In the genomic region with DNA sequence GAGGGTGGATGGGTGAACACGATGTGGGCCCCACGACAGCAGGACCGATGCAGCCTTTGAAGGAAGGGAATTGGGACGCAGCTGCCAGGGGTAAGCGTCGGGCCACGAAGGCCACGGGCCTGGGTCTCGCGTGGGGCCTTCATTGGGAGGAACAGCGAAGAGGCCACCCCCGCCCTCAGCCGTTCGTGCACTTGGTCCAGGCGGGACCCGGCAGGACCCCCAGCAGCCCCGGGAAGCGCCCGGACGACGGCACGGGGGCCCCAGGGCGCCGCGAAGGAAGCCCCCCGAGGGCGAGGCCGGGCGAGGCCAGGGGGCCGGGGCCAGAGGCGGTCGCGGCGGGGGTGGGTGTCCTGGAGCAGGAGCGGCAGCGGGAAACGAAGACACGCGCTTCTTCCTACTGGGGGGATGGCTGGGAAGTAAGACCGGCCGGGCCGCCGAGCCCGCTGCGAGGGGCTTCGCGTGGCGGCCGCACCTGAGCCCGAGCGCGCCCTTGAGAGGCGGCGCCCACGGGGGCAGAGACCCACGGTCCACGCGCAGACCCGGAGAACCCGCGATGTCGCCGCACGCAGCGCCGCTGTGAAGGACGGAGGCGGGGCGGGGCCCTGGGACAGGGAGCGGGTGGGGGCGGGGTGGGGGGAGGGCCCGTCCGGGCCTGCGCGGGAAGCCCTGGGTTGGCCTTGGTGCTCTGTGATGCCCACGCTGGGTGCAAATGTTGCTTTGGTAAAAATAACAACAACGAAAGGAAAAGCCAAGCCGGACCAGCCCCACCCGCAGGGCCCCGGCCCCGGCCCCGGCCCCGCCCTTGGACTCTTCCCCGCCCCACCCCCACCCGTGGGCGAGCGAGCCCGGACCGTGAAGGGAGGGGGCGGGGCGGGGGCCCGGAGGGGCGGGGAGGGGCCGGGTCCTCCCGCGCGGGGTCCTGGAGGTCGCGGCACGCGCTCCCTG, we compare ENCODE assay signal across 11 cellular contexts. TPM values are rescaled to one million over a fixed set of nuclear protein-coding genes. Genes with fewer than 3 reads are reported as not detected.
A peak's percentile ranks its signal among the peaks of the same experiment; 100 is the strongest.
DNase-seq lines count a peak whose midpoint lies in the region; ATAC-seq, FAIRE-seq and TF ChIP-seq lines count a peak whose summit lies in the region.
"Had no signal": no experiment of that assay in that cellular context is flagged by ENCODE, and none has a peak within 500 bp of the region (broad histone marks: within the 10 kb centered on the region; RNA-seq: fewer than 3 reads in every experiment).

No MANE protein-coding gene starts in this region.

- ATAC-seq in right cardiac atrium = peak; percentile 27 to 36
- ATAC-seq in stimulated activated memory B cell treated with anti-CD40 and anti-IgM and Interleukin-4, amounts not matched to agents 10 μg/mL and 1 μg/mL and 100 μg/mL, for 72 hours = peak; percentile 42
- no peak for ATAC-seq in HG03097 (IDR thresholded peaks at IDR 0.05; ENCODE audit: low FRiP score, unreplicated experiment)

- peak; percentile 43 for DNase-seq in DMS 273 (lab: John Stamatoyannopoulos, UW; ENCODE audit: unreplicated experiment)
- no peak for DNase-seq in DMS 273 treated with DMSO at 0.1 percent for 48 hours (lab: John Stamatoyannopoulos, UW)
- DNase-seq in ascending aorta (ENCODE audit: low spot score in 2 of 2) = peak in 1 of 2 donors; percentile 79
- peak; percentile 34 to 80 (median 75) for DNase-seq in right cardiac atrium
- DNase-seq in urothelium cell line (ENCODE audit: low spot score) = no peak
- DNase-seq in NCI-H446 (lab: John Stamatoyannopoulos, UW) = no peak
- DNase-seq: central memory CD4-positive, alpha-beta T cell; NCI-H82 had no signal

- H3K27me3 ChIP-seq in ascending aorta (no peaks in the 10 kb centered on the region), right cardiac atrium (ENCODE audit: control insufficient read depth, insufficient read depth) (no peaks in the 10 kb centered on the region)

- peaks cover 8% of the 10 kb centered on the region for H3K9me3 Mint-ChIP-seq in stimulated activated memory B cell treated with anti-CD40 and anti-IgM and Interleukin-4, amounts not matched to agents 10 μg/mL and 1 μg/mL and 100 μg/mL, for 72 hours

- intact Hi-C loops in ascending aorta (cut with DNase I) (loop anchor here (2.0 to 5.0 kb wide), 3 partner anchors 32 to 56 kb away; no protein-coding TSS in a partner anchor), right cardiac atrium (cut with DNase I) (loop anchor here in 2 of 4 donors (10.0 kb wide), 2 partner anchors 54 to 64 kb away; no protein-coding TSS in a partner anchor)

- H3K36me3 Mint-ChIP-seq in stimulated activated memory B cell treated with anti-CD40 and anti-IgM and Interleukin-4, amounts not matched to agents 10 μg/mL and 1 μg/mL and 100 μg/mL, for 72 hours = peaks cover 12% of the 10 kb centered on the region

- H3K4me1 Mint-ChIP-seq in stimulated activated memory B cell treated with anti-CD40 and anti-IgM and Interleukin-4, amounts not matched to agents 10 μg/mL and 1 μg/mL and 100 μg/mL, for 72 hours = peaks cover 22% of the 10 kb centered on the region

- 15% methylated on average over 99 of the region's 101 CpGs for WGBS in right cardiac atrium

- no peak for FAIRE-seq in urothelium cell line (lab: Jason Lieb, UNC)

- no peaks in the 10 kb centered on the region for H3K36me3 ChIP-seq in ascending aorta

- peaks cover 0 to 5% of the 10 kb centered on the region in 2 donors for H3K9me3 ChIP-seq in ascending aorta
- no peaks in the 10 kb centered on the region for H3K9me3 ChIP-seq in right cardiac atrium (ENCODE audit: control insufficient read depth, low read length)

- peak overlapping the region; percentile 93 to 95 for H3K27ac ChIP-seq in ascending aorta
- H3K27ac ChIP-seq in right cardiac atrium (ENCODE audit: low read length) = peak overlapping the region; percentile 30
- H3K27ac ChIP-seq: 22Rv1 had no signal

- peak overlapping the region; percentile 67 for H3K27ac Mint-ChIP-seq in stimulated activated memory B cell treated with anti-CD40 and anti-IgM and Interleukin-4, amounts not matched to agents 10 μg/mL and 1 μg/mL and 100 μg/mL, for 72 hours

- peak overlapping the region; percentile 78 for H3K4me3 Mint-ChIP-seq in stimulated activated memory B cell treated with anti-CD40 and anti-IgM and Interleukin-4, amounts not matched to agents 10 μg/mL and 1 μg/mL and 100 μg/mL, for 72 hours

- no peak for TF ChIP-seq CTCF in ascending aorta (IDR thresholded peaks at IDR 0.05)

- H3K4me1 ChIP-seq in ascending aorta (peaks cover 8 to 38% of the 10 kb centered on the region in 2 donors), right cardiac atrium (ENCODE audit: control insufficient read depth, insufficient read depth, low read length) (no peaks in the 10 kb centered on the region)

- peak overlapping the region; percentile 44 to 63 for H3K4me3 ChIP-seq in ascending aorta
- H3K4me3 ChIP-seq in right cardiac atrium (ENCODE audit: low read length) = peak overlapping the region; percentile 58

- H3K27me3 Mint-ChIP-seq in stimulated activated memory B cell treated with anti-CD40 and anti-IgM and Interleukin-4, amounts not matched to agents 10 μg/mL and 1 μg/mL and 100 μg/mL, for 72 hours = peaks cover 68% of the 10 kb centered on the region

RNA-seq across cellular contexts. Expression of gene ADARB1, which starts 56.0 kb away (rescaled TPM):
- total RNA-seq in ascending aorta (82.9 TPM), right cardiac atrium (10 to 100 TPM; 16.9 to 23.8 (median 19.4) TPM)
- polyA plus RNA-seq in right cardiac atrium = 9.1 TPM

Comparison
In these comparisons a context has a peak if more than half of its experiments do, and no peak if none do; other contexts are left out.
1. DNase-seq: peak in DMS 273 (single experiment) and right cardiac atrium (3 of 3); none in DMS 273 treated with DMSO at 0.1 percent for 48 hours (single experiment), urothelium cell line (single experiment) and NCI-H446 (0 of 2).